ENCODE assay signal across 25 cellular contexts in genomic region chr9:104256710-104257091, GRCh38.
"Had no signal": no experiment of that assay in that cellular context is flagged by ENCODE, and none has a peak within 500 bp of the region (broad histone marks: within the 10 kb centered on the region; RNA-seq: fewer than 3 reads in every experiment).

No MANE protein-coding gene starts in this region.

- H3K4me1 ChIP-seq: right lobe of liver, testis, transverse colon, uterus had no signal

- H3K4me3 ChIP-seq: ovary, right lobe of liver, testis, transverse colon, uterus had no signal

- H3K27ac ChIP-seq: ovary, right lobe of liver, testis, transverse colon, uterus had no signal

- ATAC-seq: left cardiac atrium; left ventricle myocardium superior; right lobe of liver; stimulated activated naive CD8-positive, alpha-beta T cell treated with anti-CD3 and anti-CD28 coated beads, Interleukin-15, Interleukin-2, amounts not matched to agents 100 U/mL and 50 U/mL, for 24 hours; T-helper 17 cell had no signal

- H3K36me3 ChIP-seq: ovary, right lobe of liver, transverse colon, uterus had no signal

- H3K27me3 Mint-ChIP-seq: activated CD4-positive, alpha-beta memory T cell treated with anti-CD3 and anti-CD28 coated beads, Interleukin-2, amount 10 ng/mL, durations not matched to agents 7 days and 5 days; progenitor cell of endocrine pancreas had no signal

- H3K4me1 Mint-ChIP-seq: activated CD4-positive, alpha-beta memory T cell treated with anti-CD3 and anti-CD28 coated beads, Interleukin-2, amount 10 ng/mL, durations not matched to agents 7 days and 5 days; activated CD4-positive, alpha-beta T cell treated with anti-CD3 and anti-CD28 coated beads, Interleukin-2, amount 10 ng/mL, durations not matched to agents 7 days and 5 days; naive B cell; T-helper 17 cell had no signal

- DNase-seq: activated CD4-positive, alpha-beta memory T cell treated with anti-CD3 and anti-CD28 coated beads, Interleukin-2, amount 10 ng/mL, durations not matched to agents 7 days and 5 days; activated CD4-positive, alpha-beta T cell treated with anti-CD3 and anti-CD28 coated beads, Interleukin-2, amount 10 ng/mL, durations not matched to agents 7 days and 5 days; activated CD4-positive, CD25-positive, alpha-beta regulatory T cell treated with anti-CD3 and anti-CD28 coated beads, Interleukin-2, amount 50 U/mL, for 72 hours; activated naive CD4-positive, alpha-beta T cell treated with Interleukin-2 at 50 U/mL for 16 hours; activated T-cell treated with anti-CD3 and anti-CD28 coated beads, Interleukin-2, amount 50 U/mL, for 48 hours; anterior cingulate cortex; dermis blood vessel endothelial cell; effector CD4-positive, alpha-beta T cell; islet precursor cell; left cardiac atrium; left ventricle myocardium superior; naive B cell; ovary; right lobe of liver; stimulated activated CD4-positive, alpha-beta T cell treated with anti-CD3 and anti-CD28 coated beads, Interleukin-12 subunit alpha, Interleukin-12 subunit beta, amount 100 ng/mL, for 4 hours; stimulated activated CD4-positive, alpha-beta T cell treated with anti-CD3 and anti-CD28 coated beads, Interleukin-4, amount 100 ng/mL, for 1 hour; stimulated activated naive CD8-positive, alpha-beta T cell treated with anti-CD3 and anti-CD28 coated beads, Interleukin-15, Interleukin-2, amounts not matched to agents 100 U/mL and 50 U/mL, for 24 hours; T-helper 17 cell; T1000; testis; transverse colon; uterus had no signal

- H3K4me3 Mint-ChIP-seq: activated CD4-positive, alpha-beta memory T cell treated with anti-CD3 and anti-CD28 coated beads, Interleukin-2, amount 10 ng/mL, durations not matched to agents 7 days and 5 days; activated CD4-positive, alpha-beta T cell treated with anti-CD3 and anti-CD28 coated beads, Interleukin-2, amount 10 ng/mL, durations not matched to agents 7 days and 5 days; activated naive CD8-positive, alpha-beta T cell; mesothelial cell of epicardium; naive B cell; T-helper 17 cell had no signal

- H3K9me3 ChIP-seq: ovary, right lobe of liver, testis, uterus had no signal

- H3K36me3 Mint-ChIP-seq: activated naive CD8-positive, alpha-beta T cell; mesothelial cell of epicardium; naive B cell had no signal

- H3K27ac Mint-ChIP-seq: activated CD4-positive, alpha-beta memory T cell treated with anti-CD3 and anti-CD28 coated beads, Interleukin-2, amount 10 ng/mL, durations not matched to agents 7 days and 5 days; activated CD4-positive, alpha-beta T cell treated with anti-CD3 and anti-CD28 coated beads, Interleukin-2, amount 10 ng/mL, durations not matched to agents 7 days and 5 days; activated naive CD8-positive, alpha-beta T cell; naive B cell; T-helper 17 cell had no signal

- H3K27me3 ChIP-seq: ovary, right lobe of liver, testis, transverse colon, uterus had no signal
